In genomic region chr6:21666200-21666671, GRCh38 we compare ENCODE assay signal across 8 cellular contexts.
A peak's percentile ranks its signal among the peaks of the same experiment; 100 is the strongest.
DNase-seq lines count a peak whose midpoint lies in the region; ATAC-seq and TF ChIP-seq lines count a peak whose summit lies in the region.

No MANE protein-coding gene starts in this region.

- TF ChIP-seq CTCF in AG10803 (conservative IDR thresholded peaks at IDR 0.05; ENCODE audit: low read length): no peak
- TF ChIP-seq CTCF in Loucy (conservative IDR thresholded peaks at IDR 0.05; ENCODE audit: low read length): no peak

- DNase-seq in AG10803 (ENCODE audit: low read depth) (no peak), DMS114 treated with DMSO at 0.1 percent for 48 hours (lab: John Stamatoyannopoulos, UW; ENCODE audit: unreplicated experiment) (no peak)
- DNase-seq in naive thymus-derived CD8-positive, alpha-beta T cell: no peak
- DNase-seq in activated CD8-positive, alpha-beta memory T cell treated with anti-CD3 and anti-CD28 coated beads, Interleukin-2, amount 10 ng/mL, durations not matched to agents 7 days and 5 days: no peak
- no peak for DNase-seq in activated CD4-positive, alpha-beta T cell treated with anti-CD3 and anti-CD28 coated beads for 4 hours

- no peak overlapping the region for H3K27ac ChIP-seq in duodenal mucosa (ENCODE audit: low read depth, low read length)

- H3K9ac ChIP-seq in Loucy (ENCODE audit: low read depth, low read length, poor library complexity, severe bottlenecking) (peak overlapping the region; percentile 97), duodenal mucosa (ENCODE audit: low read depth in 1 of 2, low read length in 2 of 2) (no peak overlapping the region)

- peaks cover 25% of the 10 kb centered on the region for H3K4me1 ChIP-seq in Loucy (ENCODE audit: insufficient read depth, low read length, poor library complexity, severe bottlenecking)
- peaks cover 8 to 10% of the 10 kb centered on the region in 2 donors for H3K4me1 ChIP-seq in duodenal mucosa (ENCODE audit: control insufficient read depth in 1 of 2, insufficient read depth in 2 of 2, low read length in 2 of 2)

- no peaks in the 10 kb centered on the region for H3K9me2 ChIP-seq in Loucy (replicated peaks; ENCODE audit: low read depth, low read length)

- peak overlapping the region; percentile 76 for H2AFZ ChIP-seq in Loucy (ENCODE audit: low read length)

- H3K9me3 Mint-ChIP-seq in naive thymus-derived CD8-positive, alpha-beta T cell: peaks cover 0 to 4% (median 0%) of the 10 kb centered on the region in 9 donors
- no peaks in the 10 kb centered on the region for H3K9me3 Mint-ChIP-seq in activated CD8-positive, alpha-beta memory T cell treated with anti-CD3 and anti-CD28 coated beads, Interleukin-2, amount 10 ng/mL, durations not matched to agents 7 days and 5 days (ENCODE audit: low read depth)

- no peak overlapping the region for H3K27ac Mint-ChIP-seq in naive thymus-derived CD8-positive, alpha-beta T cell
- H3K27ac Mint-ChIP-seq in activated CD8-positive, alpha-beta memory T cell treated with anti-CD3 and anti-CD28 coated beads, Interleukin-2, amount 10 ng/mL, durations not matched to agents 7 days and 5 days: no peak overlapping the region

- H3K9me3 ChIP-seq in Loucy (ENCODE audit: insufficient read depth, low read depth, low read length): no peaks in the 10 kb centered on the region
- H3K9me3 ChIP-seq in duodenal mucosa (ENCODE audit: control insufficient read depth in 1 of 2, low read length in 2 of 2): no peaks in the 10 kb centered on the region

- peak overlapping the region; percentile 88 for H3K4me2 ChIP-seq in Loucy (ENCODE audit: low read depth, low read length, poor library complexity, severe bottlenecking)

- peak overlapping the region; percentile 46 to 79 (median 70) for H3K4me3 Mint-ChIP-seq in naive thymus-derived CD8-positive, alpha-beta T cell
- no peak overlapping the region for H3K4me3 Mint-ChIP-seq in activated CD8-positive, alpha-beta memory T cell treated with anti-CD3 and anti-CD28 coated beads, Interleukin-2, amount 10 ng/mL, durations not matched to agents 7 days and 5 days

- H3K36me3 ChIP-seq in Loucy (ENCODE audit: insufficient read depth, low read length): no peaks in the 10 kb centered on the region
- no peaks in the 10 kb centered on the region for H3K36me3 ChIP-seq in duodenal mucosa (ENCODE audit: control insufficient read depth in 1 of 2, insufficient read depth in 2 of 2, low read length in 2 of 2)

- H3K36me3 Mint-ChIP-seq in naive thymus-derived CD8-positive, alpha-beta T cell: peaks cover 0 to 6% (median 0%) of the 10 kb centered on the region in 3 donors
- no peaks in the 10 kb centered on the region for H3K36me3 Mint-ChIP-seq in activated CD8-positive, alpha-beta memory T cell treated with anti-CD3 and anti-CD28 coated beads, Interleukin-2, amount 10 ng/mL, durations not matched to agents 7 days and 5 days

- peaks cover 80% of the 10 kb centered on the region for H3K79me2 ChIP-seq in Loucy (ENCODE audit: insufficient read depth, low read length)

- no peak for ATAC-seq in naive thymus-derived CD8-positive, alpha-beta T cell
- no peak for ATAC-seq in activated CD8-positive, alpha-beta memory T cell treated with anti-CD3 and anti-CD28 coated beads, Interleukin-2, amount 10 ng/mL, durations not matched to agents 7 days and 5 days
- ATAC-seq in HG03457 (IDR thresholded peaks at IDR 0.05; ENCODE audit: unreplicated experiment): no peak

- POLR2A ChIA-PET in naive thymus-derived CD8-positive, alpha-beta T cell (lab: Charles Lee): no interaction called here

- H3F3A ChIP-seq in Loucy (ENCODE audit: low read depth): peaks cover 5% of the 10 kb centered on the region

- H3K27me3 ChIP-seq in Loucy (ENCODE audit: insufficient read depth, low read length, poor library complexity, severe bottlenecking) (peaks cover 8% of the 10 kb centered on the region), duodenal mucosa (ENCODE audit: control insufficient read depth in 1 of 2, insufficient read depth in 2 of 2, low read length in 2 of 2) (peaks cover 40 to 56% of the 10 kb centered on the region in 2 donors)

- peaks cover 12 to 34% (median 31%) of the 10 kb centered on the region in 4 donors for H3K4me1 Mint-ChIP-seq in naive thymus-derived CD8-positive, alpha-beta T cell
- peaks cover 9% of the 10 kb centered on the region for H3K4me1 Mint-ChIP-seq in activated CD8-positive, alpha-beta memory T cell treated with anti-CD3 and anti-CD28 coated beads, Interleukin-2, amount 10 ng/mL, durations not matched to agents 7 days and 5 days

- CTCF ChIA-PET in activated CD8-positive, alpha-beta memory T cell treated with anti-CD3 and anti-CD28 coated beads, Interleukin-2, amount 10 ng/mL, durations not matched to agents 7 days and 5 days (lab: Charles Lee): no interaction called here

- peaks cover 39% of the 10 kb centered on the region for H4K20me1 ChIP-seq in Loucy (ENCODE audit: insufficient read depth, low read length, poor library complexity, severe bottlenecking)

- peaks cover 48 to 81% (median 61%) of the 10 kb centered on the region in 5 donors for H3K27me3 Mint-ChIP-seq in naive thymus-derived CD8-positive, alpha-beta T cell
- H3K27me3 Mint-ChIP-seq in activated CD8-positive, alpha-beta memory T cell treated with anti-CD3 and anti-CD28 coated beads, Interleukin-2, amount 10 ng/mL, durations not matched to agents 7 days and 5 days: peaks cover 68% of the 10 kb centered on the region

- peak overlapping the region; percentile 46 for H3K4me3 ChIP-seq in AG10803 (ENCODE audit: low read length)
- H3K4me3 ChIP-seq in Loucy (ENCODE audit: low read length, poor library complexity, severe bottlenecking): peak overlapping the region; percentile 91
- H3K4me3 ChIP-seq in duodenal mucosa (ENCODE audit: low read depth in 1 of 2, low read length in 2 of 2): peak overlapping the region; percentile 61 to 65
